In genomic region chr9:100222674-100223073, GRCh38 we compare ENCODE assay signal across 11 cellular contexts.
A peak's percentile ranks its signal among the peaks of the same experiment; 100 is the strongest.
DNase-seq lines count a peak whose midpoint lies in the region; ATAC-seq, FAIRE-seq and TF ChIP-seq lines count a peak whose summit lies in the region.
"Had no signal": no experiment of that assay in that cellular context is flagged by ENCODE, and none has a peak within 500 bp of the region (broad histone marks: within the 10 kb centered on the region; RNA-seq: fewer than 3 reads in every experiment).

No MANE protein-coding gene starts in this region.

- peak; percentile 58 for TF ChIP-seq CTCF in AG04450 (IDR thresholded peaks at IDR 0.05; ENCODE audit: low read depth, low read length)

- CTCF ChIA-PET in AG04450 (lab: Charles Lee): interaction anchor here (0.6 to 2.3 kb wide), 48 partner anchors 9 to 1424 kb away, joined by 3 to 26 read pairs (median 5); no protein-coding TSS in a partner anchor

- POLR2A ChIA-PET in AG04450 (lab: Yijun Ruan, JAX): no interaction called here

- H3K27me3 Mint-ChIP-seq in activated T-cell treated with anti-CD3 and anti-CD28 coated beads, Interleukin-2, amount 50 U/mL, for 72 hours (ENCODE audit: low read depth): no peaks in the 10 kb centered on the region

- H3K27me3 ChIP-seq in AG04450 (ENCODE audit: control insufficient read depth, insufficient read depth, low read length): no peaks in the 10 kb centered on the region
- H3K27me3 ChIP-seq: stomach had no signal

- no peak overlapping the region for H3K27ac ChIP-seq in AG04450 (ENCODE audit: low read depth, low read length)
- H3K27ac ChIP-seq: stomach had no signal

- H3K4me1 Mint-ChIP-seq in activated T-cell treated with anti-CD3 and anti-CD28 coated beads, Interleukin-2, amount 50 U/mL, for 72 hours (ENCODE audit: low read depth): peaks cover 12% of the 10 kb centered on the region

- peak; percentile 83 for FAIRE-seq in TTC549 (lab: Jason Lieb, UNC)

- ATAC-seq in activated T-cell treated with anti-CD3 and anti-CD28 coated beads, Interleukin-2, amount 50 U/mL, for 72 hours (replicated peaks in 1 of 2): no peak
- ATAC-seq: activated T-cell treated with anti-CD3 and anti-CD28 coated beads, Interleukin-2, amount 50 U/mL, for 4 hours; mucosa of descending colon had no signal

- H3K9me3 Mint-ChIP-seq in activated T-cell treated with anti-CD3 and anti-CD28 coated beads, Interleukin-2, amount 50 U/mL, for 72 hours: no peaks in the 10 kb centered on the region
- H3K9me3 Mint-ChIP-seq: activated T-cell treated with anti-CD3 and anti-CD28 coated beads, Interleukin-2, amount 50 U/mL, for 4 hours had no signal

- H3K4me3 Mint-ChIP-seq in activated T-cell treated with anti-CD3 and anti-CD28 coated beads, Interleukin-2, amount 50 U/mL, for 72 hours: no peak overlapping the region
- H3K4me3 Mint-ChIP-seq: activated T-cell treated with anti-CD3 and anti-CD28 coated beads, Interleukin-2, amount 50 U/mL, for 4 hours had no signal

- H3K4me3 ChIP-seq in AG04450 (ENCODE audit: low read depth, low read length): no peak overlapping the region
- H3K4me3 ChIP-seq: mucosa of descending colon, stomach had no signal

- H3K36me3 Mint-ChIP-seq in activated T-cell treated with anti-CD3 and anti-CD28 coated beads, Interleukin-2, amount 50 U/mL, for 72 hours (ENCODE audit: insufficient read depth in 2 of 2): peaks cover 0 to 4% of the 10 kb centered on the region in 2 donors

- no peak overlapping the region for H3K27ac Mint-ChIP-seq in activated T-cell treated with anti-CD3 and anti-CD28 coated beads, Interleukin-2, amount 50 U/mL, for 72 hours

- no peak for DNase-seq in AG04450 (ENCODE audit: low read depth, low spot score)
- DNase-seq in HCEC 1CT: peak; percentile 40
- peak; percentile 68 for DNase-seq in inferior parietal cortex (ENCODE audit: extremely low spot score)
- DNase-seq in activated T-cell treated with anti-CD3 and anti-CD28 coated beads, Interleukin-2, amount 50 U/mL, for 72 hours: no peak
- no peak for DNase-seq in T-helper 2 cell
- DNase-seq in ecto neural progenitor cell (ENCODE audit: low spot score): no peak
- no peak for DNase-seq in DMS79 (lab: John Stamatoyannopoulos, UW)
- DNase-seq: activated T-cell treated with anti-CD3 and anti-CD28 coated beads, Interleukin-2, amount 50 U/mL, for 4 hours; mucosa of descending colon; stomach had no signal

- H3K9me3 ChIP-seq in AG04450 (ENCODE audit: control insufficient read depth, insufficient read depth, low read length): no peaks in the 10 kb centered on the region
- H3K9me3 ChIP-seq: mucosa of descending colon, stomach had no signal

Comparison
In these comparisons a context has a peak if more than half of its experiments do, and no peak if none do; other contexts are left out.
1. DNase-seq: peak in HCEC 1CT (single experiment) and inferior parietal cortex (single experiment); none in AG04450 (single experiment), activated T-cell treated with anti-CD3 and anti-CD28 coated beads, Interleukin-2, amount 50 U/mL, for 72 hours (0 of 2), T-helper 2 cell (0 of 5), ecto neural progenitor cell (single experiment) and DMS79 (single experiment).